27 cellular contexts compared by ENCODE assay signal in genomic region chr15:26841941-26842340, GRCh38. TPM values are rescaled to one million over a fixed set of nuclear protein-coding genes. Genes with fewer than 3 reads are reported as not detected.
"Had no signal": no experiment of that assay in that cellular context is flagged by ENCODE, and none has a peak within 500 bp of the region (broad histone marks: within the 10 kb centered on the region; RNA-seq: fewer than 3 reads in every experiment).

No MANE protein-coding gene starts in this region.

- H3K4me3 ChIP-seq: coronary artery, heart left ventricle, left ventricle myocardium inferior, lower lobe of right lung, psoas muscle, sigmoid colon, skin epidermis, thoracic aorta, transverse colon had no signal

- H3K4me3 Mint-ChIP-seq: memory B cell; naive B cell; nephron; stimulated activated naive B cell treated with anti-CD40 and anti-IgM and Interleukin-4, amounts not matched to agents 10 μg/mL and 1 μg/mL and 100 μg/mL, for 72 hours; stimulated activated naive CD8-positive, alpha-beta T cell treated with anti-CD3 and anti-CD28 coated beads, Interleukin-15, amount 100 ng/mL, for 72 hours had no signal

- DNase-seq: effector CD4-positive, alpha-beta T cell; foreskin melanocyte; heart left ventricle; hypothalamus; kidney; left cardiac atrium; left ventricle myocardium inferior; lower lobe of right lung; naive B cell; psoas muscle; retina; sigmoid colon; stimulated activated CD4-positive, alpha-beta T cell treated with anti-CD3 and anti-CD28 coated beads, Interleukin-2, amount 100 ng/mL, for 24 hours; stimulated activated CD4-positive, alpha-beta T cell treated with anti-CD3 and anti-CD28 coated beads, Interleukin-4, amount 100 ng/mL, for 4 hours; stimulated activated naive B cell treated with anti-CD40 and anti-IgM and Interleukin-4, amounts not matched to agents 10 μg/mL and 1 μg/mL and 100 μg/mL, for 72 hours; stimulated activated naive CD8-positive, alpha-beta T cell treated with anti-CD3 and anti-CD28 coated beads, Interleukin-15, amount 100 ng/mL, for 72 hours; transverse colon had no signal

- H3K27me3 Mint-ChIP-seq: memory B cell had no signal

- H3K79me2 ChIP-seq: parathyroid adenoma had no signal

- H3K9me3 ChIP-seq: lower lobe of right lung, psoas muscle, sigmoid colon, thoracic aorta, transverse colon had no signal

- H2AFZ ChIP-seq: parathyroid adenoma had no signal

- H3K4me1 Mint-ChIP-seq: memory B cell; naive B cell; nephron; stimulated activated naive B cell treated with anti-CD40 and anti-IgM and Interleukin-4, amounts not matched to agents 10 μg/mL and 1 μg/mL and 100 μg/mL, for 72 hours; stimulated activated naive CD8-positive, alpha-beta T cell treated with anti-CD3 and anti-CD28 coated beads, Interleukin-15, amount 100 ng/mL, for 72 hours had no signal

- ATAC-seq: heart left ventricle; left cardiac atrium; lower lobe of right lung; psoas muscle; stimulated activated naive B cell treated with anti-CD40 and anti-IgM and Interleukin-4, amounts not matched to agents 10 μg/mL and 1 μg/mL and 100 μg/mL, for 72 hours; stimulated activated naive CD8-positive, alpha-beta T cell treated with anti-CD3 and anti-CD28 coated beads, Interleukin-15, amount 100 ng/mL, for 72 hours had no signal

- H3K27ac ChIP-seq: coronary artery, heart left ventricle, left ventricle myocardium inferior, lower lobe of right lung, parathyroid adenoma, psoas muscle, sigmoid colon, skin epidermis, thoracic aorta, transverse colon had no signal

- H3K9ac ChIP-seq: parathyroid adenoma had no signal

- H3K27ac Mint-ChIP-seq: memory B cell; naive B cell; nephron; stimulated activated naive B cell treated with anti-CD40 and anti-IgM and Interleukin-4, amounts not matched to agents 10 μg/mL and 1 μg/mL and 100 μg/mL, for 72 hours; stimulated activated naive CD8-positive, alpha-beta T cell treated with anti-CD3 and anti-CD28 coated beads, Interleukin-15, amount 100 ng/mL, for 72 hours had no signal

- H3K4me1 ChIP-seq: heart left ventricle, left ventricle myocardium inferior, lower lobe of right lung, parathyroid adenoma, psoas muscle, sigmoid colon, transverse colon had no signal

- H3K36me3 Mint-ChIP-seq: memory B cell had no signal

- H3K36me3 ChIP-seq: heart left ventricle, left ventricle myocardium inferior, lower lobe of right lung, sigmoid colon, thoracic aorta, transverse colon had no signal

RNA-seq across cellular contexts. Expression of gene GABRA5, which starts 24.9 kb away (rescaled TPM):
- total RNA-seq: dermis microvascular lymphatic vessel endothelial cell, heart left ventricle, kidney, left ventricle myocardium inferior, lower lobe of right lung, omental fat pad, psoas muscle, subcutaneous adipose tissue, thoracic aorta, transverse colon, ureter had no signal
- polyA plus RNA-seq: heart left ventricle, sigmoid colon had no signal
